Comparison of ENCODE assay signal across 1 cellular context in genomic region chr5:56116599-56117131, GRCh38.
TF ChIP-seq lines count a peak whose summit lies in the region.

No MANE protein-coding gene starts in this region.

TF ChIP-seq in HepG2, 621 proteins besides CTCF, POLR2A, EP300 and RAD21 (continued from another document and continues in another):
- TF ChIP-seq IRF2 (CRISPR knock-in tag; IDR thresholded peaks at IDR 0.05) (0 out of 2 replicates have a peak, but pooled peaks have one; percentile 43), ZNF772 (CRISPR knock-in tag; IDR thresholded peaks at IDR 0.05) (peak; percentile 76), ZNF12 (CRISPR knock-in tag; IDR thresholded peaks at IDR 0.05) (peak; percentile 54; the same call in 1 of the 2 replicates), YEATS4 (CRISPR knock-in tag; IDR thresholded peaks at IDR 0.05; ENCODE audit: borderline replicate concordance) (peak; percentile 60; the same call in 1 of the 2 replicates), ZNF724P (CRISPR knock-in tag; IDR thresholded peaks at IDR 0.05; ENCODE audit: borderline replicate concordance) (no peak), STAG1 (CRISPR knock-in tag; IDR thresholded peaks at IDR 0.05) (peak; percentile 41), ZNF276 (CRISPR knock-in tag; IDR thresholded peaks at IDR 0.05; ENCODE audit: low read depth) (no peak), ZNF839 (CRISPR knock-in tag; IDR thresholded peaks at IDR 0.05; ENCODE audit: borderline replicate concordance) (no peak), HINFP (CRISPR knock-in tag; IDR thresholded peaks at IDR 0.05; ENCODE audit: low read depth) (peak; percentile 52; the same call in 1 of the 2 replicates), SMARCE1 (IDR thresholded peaks at IDR 0.05; ENCODE audit: borderline replicate concordance) (no peak), ASH2L (IDR thresholded peaks at IDR 0.05; ENCODE audit: insufficient read length, low read depth, low read length) (peak; percentile 71), HDAC2 (CRISPR knock-in tag; IDR thresholded peaks at IDR 0.05) (peak; percentile 92), ZNF691 (CRISPR knock-in tag; IDR thresholded peaks at IDR 0.05; ENCODE audit: borderline replicate concordance, low read depth) (peak; percentile 74; the same call in 1 of the 2 replicates), ZNF263 (CRISPR knock-in tag; IDR thresholded peaks at IDR 0.05) (no peak), TRIM22 (IDR thresholded peaks at IDR 0.05) (no peak), HNF4G (IDR thresholded peaks at IDR 0.05; ENCODE audit: borderline replicate concordance, low read depth, low read length) (peak; percentile 82), HNF4G (CRISPR knock-in tag; IDR thresholded peaks at IDR 0.05; ENCODE audit: borderline replicate concordance, low read depth) (no peak; the same call in 1 of the 2 replicates), ZGPAT (CRISPR knock-in tag; IDR thresholded peaks at IDR 0.05) (peak; percentile 73), MAX (IDR thresholded peaks at IDR 0.05) (peak; percentile 78), WIZ (CRISPR knock-in tag; IDR thresholded peaks at IDR 0.05) (no peak), ZNF142 (CRISPR knock-in tag; IDR thresholded peaks at IDR 0.05) (no peak), JUN (CRISPR knock-in tag; IDR thresholded peaks at IDR 0.05) (0 out of 2 replicates have a peak, but pooled peaks have one; percentile 38), PAWR (CRISPR knock-in tag; IDR thresholded peaks at IDR 0.05; ENCODE audit: borderline replicate concordance) (no peak), AGO2 (optimal IDR thresholded peaks at IDR 0.05; ENCODE audit: low read depth, low read length) (no peak), ZNF710 (CRISPR knock-in tag; IDR thresholded peaks at IDR 0.05; ENCODE audit: borderline replicate concordance) (peak; percentile 76; the same call in 1 of the 2 replicates), ZSCAN20 (CRISPR knock-in tag; IDR thresholded peaks at IDR 0.05; ENCODE audit: borderline replicate concordance) (no peak), FOXP4 (CRISPR knock-in tag; IDR thresholded peaks at IDR 0.05) (peak; percentile 53), POGK (CRISPR knock-in tag; conservative IDR thresholded peaks at IDR 0.05) (no peak; the same call in 1 of the 2 replicates), MYPOP (CRISPR knock-in tag; IDR thresholded peaks at IDR 0.05) (0 out of 2 replicates have a peak, but pooled peaks have one; percentile 51), GATA4 (IDR thresholded peaks at IDR 0.05; ENCODE audit: borderline replicate concordance, low read depth) (no peak), ZNF766 (CRISPR knock-in tag; IDR thresholded peaks at IDR 0.05; ENCODE audit: borderline replicate concordance) (no peak), RFXANK (CRISPR knock-in tag; IDR thresholded peaks at IDR 0.05) (no peak)
